In the genomic region with DNA sequence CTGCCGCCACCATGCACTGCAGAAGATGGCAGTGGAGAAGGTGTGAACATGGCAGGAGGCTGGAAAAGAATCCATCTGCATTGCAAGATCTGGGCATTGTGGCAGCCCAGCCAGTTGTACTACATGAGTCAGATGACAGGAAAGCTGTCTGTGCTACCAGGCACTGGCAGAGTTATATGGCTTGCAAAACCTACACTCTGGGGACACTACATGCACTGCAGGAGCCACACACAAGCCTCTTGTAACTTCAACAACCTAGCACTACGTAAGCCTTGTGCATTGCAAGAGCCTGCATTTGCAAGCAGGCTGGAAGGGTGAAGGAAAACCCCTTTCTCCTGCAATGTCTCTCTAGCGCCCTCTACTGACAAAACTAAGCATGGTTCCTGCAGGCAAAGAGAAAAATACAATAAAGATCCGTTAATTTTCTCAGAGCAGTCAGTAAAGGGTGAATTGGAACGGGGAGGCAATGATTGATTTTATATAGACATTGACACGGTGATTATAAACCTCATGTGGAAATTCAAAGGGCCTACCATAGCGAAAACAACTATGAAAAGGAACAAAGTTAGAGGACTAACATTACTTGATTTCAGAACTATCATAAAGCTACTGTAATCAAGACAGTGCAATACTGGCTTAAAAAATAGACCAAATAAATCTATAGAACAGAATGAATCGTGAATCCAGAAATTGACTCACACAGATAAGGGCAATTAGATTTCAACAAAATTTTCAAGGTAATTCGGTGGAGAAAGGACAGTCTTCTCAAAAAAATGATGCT, we compare ENCODE assay signal across 1 cellular context.
TF ChIP-seq lines count a peak whose summit lies in the region.

No MANE protein-coding gene starts in this region.

TF ChIP-seq in HEK293, 187 proteins besides CTCF, POLR2A, EP300 and RAD21 (continued from another document):
- TF ChIP-seq ZNF184 (tag by site-specific recombination; IDR thresholded peaks at IDR 0.05): no peak
- TF ChIP-seq, protein P1, sequence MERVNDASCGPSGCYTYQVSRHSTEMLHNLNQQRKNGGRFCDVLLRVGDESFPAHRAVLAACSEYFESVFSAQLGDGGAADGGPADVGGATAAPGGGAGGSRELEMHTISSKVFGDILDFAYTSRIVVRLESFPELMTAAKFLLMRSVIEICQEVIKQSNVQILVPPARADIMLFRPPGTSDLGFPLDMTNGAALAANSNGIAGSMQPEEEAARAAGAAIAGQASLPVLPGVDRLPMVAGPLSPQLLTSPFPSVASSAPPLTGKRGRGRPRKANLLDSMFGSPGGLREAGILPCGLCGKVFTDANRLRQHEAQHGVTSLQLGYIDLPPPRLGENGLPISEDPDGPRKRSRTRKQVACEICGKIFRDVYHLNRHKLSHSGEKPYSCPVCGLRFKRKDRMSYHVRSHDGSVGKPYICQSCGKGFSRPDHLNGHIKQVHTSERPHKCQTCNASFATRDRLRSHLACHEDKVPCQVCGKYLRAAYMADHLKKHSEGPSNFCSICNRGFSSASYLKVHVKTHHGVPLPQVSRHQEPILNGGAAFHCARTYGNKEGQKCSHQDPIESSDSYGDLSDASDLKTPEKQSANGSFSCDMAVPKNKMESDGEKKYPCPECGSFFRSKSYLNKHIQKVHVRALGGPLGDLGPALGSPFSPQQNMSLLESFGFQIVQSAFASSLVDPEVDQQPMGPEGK (tag by site-specific recombination; IDR thresholded peaks at IDR 0.05): no peak
- peak; percentile 69 for TF ChIP-seq ZSCAN30 (tag by site-specific recombination; IDR thresholded peaks at IDR 0.05)
- no peak for TF ChIP-seq SP2 (tag by site-specific recombination; IDR thresholded peaks at IDR 0.05)
- TF ChIP-seq, protein P2, sequence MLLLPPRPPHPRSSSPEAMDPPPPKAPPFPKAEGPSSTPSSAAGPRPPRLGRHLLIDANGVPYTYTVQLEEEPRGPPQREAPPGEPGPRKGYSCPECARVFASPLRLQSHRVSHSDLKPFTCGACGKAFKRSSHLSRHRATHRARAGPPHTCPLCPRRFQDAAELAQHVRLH (tag by site-specific recombination; IDR thresholded peaks at IDR 0.05): no peak
- peak; percentile 82 for TF ChIP-seq ZNF660 (tag by site-specific recombination; IDR thresholded peaks at IDR 0.05)
- no peak for TF ChIP-seq ZNF391 (tag by site-specific recombination; IDR thresholded peaks at IDR 0.05; ENCODE audit: borderline replicate concordance, low read depth)
- no peak for TF ChIP-seq ZNF610 (tag by site-specific recombination; IDR thresholded peaks at IDR 0.05; ENCODE audit: borderline replicate concordance)
- no peak for TF ChIP-seq KLF1 (tag by site-specific recombination; IDR thresholded peaks at IDR 0.05)
- TF ChIP-seq, protein P3, sequence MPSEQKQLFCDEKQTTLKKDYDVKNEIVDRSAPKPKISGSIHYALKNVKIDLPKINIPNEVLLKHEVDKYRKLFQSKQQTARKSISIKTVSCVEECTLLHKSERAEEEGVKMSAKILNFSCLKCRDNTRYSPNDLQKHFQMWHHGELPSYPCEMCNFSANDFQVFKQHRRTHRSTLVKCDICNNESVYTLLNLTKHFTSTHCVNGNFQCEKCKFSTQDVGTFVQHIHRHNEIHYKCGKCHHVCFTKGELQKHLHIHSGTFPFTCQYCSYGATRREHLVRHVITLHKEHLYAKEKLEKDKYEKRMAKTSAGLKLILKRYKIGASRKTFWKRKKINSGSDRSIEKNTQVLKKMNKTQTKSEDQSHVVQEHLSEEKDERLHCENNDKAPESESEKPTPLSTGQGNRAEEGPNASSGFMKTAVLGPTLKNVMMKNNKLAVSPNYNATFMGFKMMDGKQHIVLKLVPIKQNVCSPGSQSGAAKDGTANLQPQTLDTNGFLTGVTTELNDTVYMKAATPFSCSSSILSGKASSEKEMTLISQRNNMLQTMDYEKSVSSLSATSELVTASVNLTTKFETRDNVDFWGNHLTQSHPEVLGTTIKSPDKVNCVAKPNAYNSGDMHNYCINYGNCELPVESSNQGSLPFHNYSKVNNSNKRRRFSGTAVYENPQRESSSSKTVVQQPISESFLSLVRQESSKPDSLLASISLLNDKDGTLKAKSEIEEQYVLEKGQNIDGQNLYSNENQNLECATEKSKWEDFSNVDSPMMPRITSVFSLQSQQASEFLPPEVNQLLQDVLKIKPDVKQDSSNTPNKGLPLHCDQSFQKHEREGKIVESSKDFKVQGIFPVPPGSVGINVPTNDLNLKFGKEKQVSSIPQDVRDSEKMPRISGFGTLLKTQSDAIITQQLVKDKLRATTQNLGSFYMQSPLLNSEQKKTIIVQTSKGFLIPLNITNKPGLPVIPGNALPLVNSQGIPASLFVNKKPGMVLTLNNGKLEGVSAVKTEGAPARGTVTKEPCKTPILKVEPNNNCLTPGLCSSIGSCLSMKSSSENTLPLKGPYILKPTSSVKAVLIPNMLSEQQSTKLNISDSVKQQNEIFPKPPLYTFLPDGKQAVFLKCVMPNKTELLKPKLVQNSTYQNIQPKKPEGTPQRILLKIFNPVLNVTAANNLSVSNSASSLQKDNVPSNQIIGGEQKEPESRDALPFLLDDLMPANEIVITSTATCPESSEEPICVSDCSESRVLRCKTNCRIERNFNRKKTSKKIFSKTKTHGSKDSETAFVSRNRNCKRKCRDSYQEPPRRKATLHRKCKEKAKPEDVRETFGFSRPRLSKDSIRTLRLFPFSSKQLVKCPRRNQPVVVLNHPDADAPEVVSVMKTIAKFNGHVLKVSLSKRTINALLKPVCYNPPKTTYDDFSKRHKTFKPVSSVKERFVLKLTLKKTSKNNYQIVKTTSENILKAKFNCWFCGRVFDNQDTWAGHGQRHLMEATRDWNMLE (tag by site-specific recombination; conservative IDR thresholded peaks at IDR 0.05; ENCODE audit: low read depth): no peak
- TF ChIP-seq HOXC10 (CRISPR knock-in tag; IDR thresholded peaks at IDR 0.05): no peak
- TF ChIP-seq, protein P4, sequence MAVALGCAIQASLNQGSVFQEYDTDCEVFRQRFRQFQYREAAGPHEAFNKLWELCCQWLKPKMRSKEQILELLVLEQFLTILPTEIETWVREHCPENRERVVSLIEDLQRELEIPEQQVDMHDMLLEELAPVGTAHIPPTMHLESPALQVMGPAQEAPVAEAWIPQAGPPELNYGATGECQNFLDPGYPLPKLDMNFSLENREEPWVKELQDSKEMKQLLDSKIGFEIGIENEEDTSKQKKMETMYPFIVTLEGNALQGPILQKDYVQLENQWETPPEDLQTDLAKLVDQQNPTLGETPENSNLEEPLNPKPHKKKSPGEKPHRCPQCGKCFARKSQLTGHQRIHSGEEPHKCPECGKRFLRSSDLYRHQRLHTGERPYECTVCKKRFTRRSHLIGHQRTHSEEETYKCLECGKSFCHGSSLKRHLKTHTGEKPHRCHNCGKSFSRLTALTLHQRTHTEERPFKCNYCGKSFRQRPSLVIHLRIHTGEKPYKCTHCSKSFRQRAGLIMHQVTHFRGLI (tag by site-specific recombination; IDR thresholded peaks at IDR 0.05): 0 out of 2 replicates have a peak, but pooled peaks have one; percentile 49
- peak; percentile 96 for TF ChIP-seq ZNF654 (tag by site-specific recombination; IDR thresholded peaks at IDR 0.05; ENCODE audit: low read depth)
- TF ChIP-seq, protein P5, sequence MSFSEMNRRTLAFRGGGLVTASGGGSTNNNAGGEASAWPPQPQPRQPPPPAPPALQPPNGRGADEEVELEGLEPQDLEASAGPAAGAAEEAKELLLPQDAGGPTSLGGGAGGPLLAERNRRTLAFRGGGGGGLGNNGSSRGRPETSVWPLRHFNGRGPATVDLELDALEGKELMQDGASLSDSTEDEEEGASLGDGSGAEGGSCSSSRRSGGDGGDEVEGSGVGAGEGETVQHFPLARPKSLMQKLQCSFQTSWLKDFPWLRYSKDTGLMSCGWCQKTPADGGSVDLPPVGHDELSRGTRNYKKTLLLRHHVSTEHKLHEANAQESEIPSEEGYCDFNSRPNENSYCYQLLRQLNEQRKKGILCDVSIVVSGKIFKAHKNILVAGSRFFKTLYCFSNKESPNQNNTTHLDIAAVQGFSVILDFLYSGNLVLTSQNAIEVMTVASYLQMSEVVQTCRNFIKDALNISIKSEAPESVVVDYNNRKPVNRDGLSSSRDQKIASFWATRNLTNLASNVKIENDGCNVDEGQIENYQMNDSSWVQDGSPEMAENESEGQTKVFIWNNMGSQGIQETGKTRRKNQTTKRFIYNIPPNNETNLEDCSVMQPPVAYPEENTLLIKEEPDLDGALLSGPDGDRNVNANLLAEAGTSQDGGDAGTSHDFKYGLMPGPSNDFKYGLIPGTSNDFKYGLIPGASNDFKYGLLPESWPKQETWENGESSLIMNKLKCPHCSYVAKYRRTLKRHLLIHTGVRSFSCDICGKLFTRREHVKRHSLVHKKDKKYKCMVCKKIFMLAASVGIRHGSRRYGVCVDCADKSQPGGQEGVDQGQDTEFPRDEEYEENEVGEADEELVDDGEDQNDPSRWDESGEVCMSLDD (tag by site-specific recombination; IDR thresholded peaks at IDR 0.05): no peak
- no peak for TF ChIP-seq ZNF202 (tag by site-specific recombination; IDR thresholded peaks at IDR 0.05; ENCODE audit: borderline replicate concordance)
- no peak for TF ChIP-seq ZNF19 (tag by site-specific recombination; IDR thresholded peaks at IDR 0.05; ENCODE audit: low read depth)
- no peak for TF ChIP-seq ZNF544 (tag by site-specific recombination; IDR thresholded peaks at IDR 0.05)
- TF ChIP-seq ZNF394 (tag by site-specific recombination; IDR thresholded peaks at IDR 0.05; ENCODE audit: borderline replicate concordance): 0 out of 2 replicates have a peak, but pooled peaks have one; percentile 17
- TF ChIP-seq, protein P6, sequence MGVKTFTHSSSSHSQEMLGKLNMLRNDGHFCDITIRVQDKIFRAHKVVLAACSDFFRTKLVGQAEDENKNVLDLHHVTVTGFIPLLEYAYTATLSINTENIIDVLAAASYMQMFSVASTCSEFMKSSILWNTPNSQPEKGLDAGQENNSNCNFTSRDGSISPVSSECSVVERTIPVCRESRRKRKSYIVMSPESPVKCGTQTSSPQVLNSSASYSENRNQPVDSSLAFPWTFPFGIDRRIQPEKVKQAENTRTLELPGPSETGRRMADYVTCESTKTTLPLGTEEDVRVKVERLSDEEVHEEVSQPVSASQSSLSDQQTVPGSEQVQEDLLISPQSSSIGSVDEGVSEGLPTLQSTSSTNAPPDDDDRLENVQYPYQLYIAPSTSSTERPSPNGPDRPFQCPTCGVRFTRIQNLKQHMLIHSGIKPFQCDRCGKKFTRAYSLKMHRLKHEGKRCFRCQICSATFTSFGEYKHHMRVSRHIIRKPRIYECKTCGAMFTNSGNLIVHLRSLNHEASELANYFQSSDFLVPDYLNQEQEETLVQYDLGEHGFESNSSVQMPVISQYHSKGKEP (tag by site-specific recombination; IDR thresholded peaks at IDR 0.05): peak; percentile 86
- TF ChIP-seq ZNF658 (tag by site-specific recombination; IDR thresholded peaks at IDR 0.05): no peak
TF ChIP-seq in HEK293: peak in this region for 7.
